ENCODE assay signal across 18 cellular contexts in genomic region chr5:133925866-133926488, GRCh38. TPM values are rescaled to one million over a fixed set of nuclear protein-coding genes. Genes with fewer than 3 reads are reported as not detected.
A peak's percentile ranks its signal among the peaks of the same experiment; 100 is the strongest.
DNase-seq lines count a peak whose midpoint lies in the region; ATAC-seq and TF ChIP-seq lines count a peak whose summit lies in the region.
"Had no signal": no experiment of that assay in that cellular context is flagged by ENCODE, and none has a peak within 500 bp of the region (broad histone marks: within the 10 kb centered on the region; RNA-seq: fewer than 3 reads in every experiment).

No MANE protein-coding gene starts in this region.

- no peak overlapping the region for H4K8ac ChIP-seq in neuronal stem cell (ENCODE audit: low read depth, low read length)

- peaks cover 0 to 2% of the 10 kb centered on the region in 2 donors for H3K9me3 ChIP-seq in neuronal stem cell (replicated peaks in 1 of 2; ENCODE audit: control insufficient read depth in 2 of 2, insufficient read depth in 1 of 2, low read depth in 1 of 2, low read length in 2 of 2)
- H3K9me3 ChIP-seq: body of pancreas, colonic mucosa, heart left ventricle had no signal

- TF ChIP-seq CTCF in NB4 (IDR thresholded peaks at IDR 0.05; ENCODE audit: low read depth, low read length) (no peak), brain microvascular endothelial cell (IDR thresholded peaks at IDR 0.05; ENCODE audit: low read depth, low read length, missing control alignments) (no peak)

- ATAC-seq in GM18861 (IDR thresholded peaks at IDR 0.05; ENCODE audit: unreplicated experiment) (no peak), GM19397 (IDR thresholded peaks at IDR 0.05; ENCODE audit: unreplicated experiment) (no peak)
- ATAC-seq: activated CD4-positive, alpha-beta T cell treated with anti-CD3 and anti-CD28 coated beads for 36 hours; T-cell had no signal

- H2AFZ ChIP-seq in neuronal stem cell (ENCODE audit: low read length) = no peak overlapping the region

- H3K4me3 ChIP-seq in NB4 (ENCODE audit: low read depth, low read length) (no peak overlapping the region), brain microvascular endothelial cell (ENCODE audit: low read depth, low read length) (no peak overlapping the region), neuronal stem cell (ENCODE audit: low read length in 2 of 2) (no peak overlapping the region)
- H3K4me3 ChIP-seq: body of pancreas, colonic mucosa, heart left ventricle had no signal

- no peak overlapping the region for H2BK5ac ChIP-seq in neuronal stem cell (ENCODE audit: low read length)

- no peak overlapping the region for H2BK12ac ChIP-seq in neuronal stem cell (ENCODE audit: low read length)

- no peaks in the 10 kb centered on the region for H3K36me3 ChIP-seq in brain microvascular endothelial cell (replicated peaks)
- no peaks in the 10 kb centered on the region for H3K36me3 ChIP-seq in neuronal stem cell (replicated peaks in 1 of 2; ENCODE audit: control insufficient read depth in 2 of 2, insufficient read depth in 2 of 2, low read length in 2 of 2)
- H3K36me3 ChIP-seq: colonic mucosa, heart left ventricle had no signal

- in situ Hi-C loops in brain microvascular endothelial cell (cut with HindIII; ENCODE audit: low pct_ligation_motif_present, low sequenced_read_pairs) = no loop called here

- H4K91ac ChIP-seq in neuronal stem cell (ENCODE audit: low read depth, low read length, poor library complexity) = no peak overlapping the region

- no peaks in the 10 kb centered on the region for H3K4me1 ChIP-seq in neuronal stem cell (ENCODE audit: control insufficient read depth in 2 of 2, insufficient read depth in 1 of 2, low read depth in 1 of 2, low read length in 2 of 2)
- H3K4me1 ChIP-seq: colonic mucosa had no signal

- no peak overlapping the region for H2BK120ac ChIP-seq in neuronal stem cell (ENCODE audit: low read depth, low read length)

- H2BK15ac ChIP-seq in neuronal stem cell (ENCODE audit: low read length) = no peak overlapping the region

- no peak overlapping the region for H3K4ac ChIP-seq in neuronal stem cell (ENCODE audit: low read length)

- TF ChIP-seq POLR2A in NB4 (IDR thresholded peaks at IDR 0.05; ENCODE audit: extremely low read depth, insufficient read length) = no peak

- no CpG with 5 or more reads among the region's 12 CpGs for WGBS in neuronal stem cell (ENCODE audit: extremely low coverage in 2 of 2, insufficient read length in 2 of 2, insufficient replicate concordance in 1 of 2), 2 donors

- H3K27ac ChIP-seq in brain microvascular endothelial cell (no peak overlapping the region), neuronal stem cell (replicated peaks; ENCODE audit: low read length) (no peak overlapping the region)
- H3K27ac ChIP-seq: colonic mucosa, heart left ventricle had no signal

- H3K14ac ChIP-seq in neuronal stem cell (ENCODE audit: low read length) = no peak overlapping the region

- H2AK5ac ChIP-seq in neuronal stem cell (ENCODE audit: low read depth, low read length) = no peak overlapping the region

- no peak overlapping the region for H3K23ac ChIP-seq in neuronal stem cell (ENCODE audit: low read depth, low read length, poor library complexity)

- H3K27me3 ChIP-seq in brain microvascular endothelial cell (replicated peaks) = no peaks in the 10 kb centered on the region
- H3K27me3 ChIP-seq in neuronal stem cell (ENCODE audit: control insufficient read depth in 3 of 3, insufficient read depth in 3 of 3, low read depth in 1 of 3, low read length in 3 of 3) = peaks cover 0 to 56% (median 0%) of the 10 kb centered on the region in 3 experiments
- H3K27me3 ChIP-seq: body of pancreas, colonic mucosa had no signal

- DNase-seq in EL (peak; percentile 79), NB4 (ENCODE audit: low read depth) (peak; percentile 14), brain microvascular endothelial cell (peak; percentile 40), neuronal stem cell (ENCODE audit: low spot score) (no peak), middle frontal gyrus (ENCODE audit: extremely low spot score, low spot score) (no peak), activated T-cell treated with anti-CD3 and anti-CD28 coated beads for 4 hours (no peak)
- DNase-seq: activated CD4-positive, alpha-beta T cell treated with anti-CD3 and anti-CD28 coated beads for 36 hours; body of pancreas; CD4-positive, CD25-positive, alpha-beta regulatory T cell; colonic mucosa; HCEC 1CT; heart left ventricle; NCI-H146; NCI-H2171; substantia nigra; T-cell had no signal

- peak overlapping the region; percentile 12 for H3K18ac ChIP-seq in neuronal stem cell (ENCODE audit: low read length)

- H3K79me1 ChIP-seq in neuronal stem cell (ENCODE audit: low read depth, low read length) = no peaks in the 10 kb centered on the region

- H3K9ac ChIP-seq in neuronal stem cell (ENCODE audit: low read depth, low read length, poor library complexity) = no peak overlapping the region

- H3K4me2 ChIP-seq in neuronal stem cell (ENCODE audit: insufficient read depth, low read length, poor library complexity, severe bottlenecking) = no peak overlapping the region

RNA-seq across cellular contexts. Expression of gene C5orf15, which starts 42.4 kb away (rescaled TPM):
- 69.1 TPM for polyA plus RNA-seq in neuronal stem cell (2013, experiment 1 of 2)
- 68.8 TPM for polyA plus RNA-seq in neuronal stem cell (2013, experiment 2 of 2)

Comparison
In these comparisons a context has a peak if more than half of its experiments do, and no peak if none do; other contexts are left out.
1. DNase-seq: peak in EL (single experiment), NB4 (single experiment) and brain microvascular endothelial cell (single experiment); none in neuronal stem cell (single experiment), middle frontal gyrus (single experiment) and activated T-cell treated with anti-CD3 and anti-CD28 coated beads for 4 hours (single experiment).